In the genomic region with DNA sequence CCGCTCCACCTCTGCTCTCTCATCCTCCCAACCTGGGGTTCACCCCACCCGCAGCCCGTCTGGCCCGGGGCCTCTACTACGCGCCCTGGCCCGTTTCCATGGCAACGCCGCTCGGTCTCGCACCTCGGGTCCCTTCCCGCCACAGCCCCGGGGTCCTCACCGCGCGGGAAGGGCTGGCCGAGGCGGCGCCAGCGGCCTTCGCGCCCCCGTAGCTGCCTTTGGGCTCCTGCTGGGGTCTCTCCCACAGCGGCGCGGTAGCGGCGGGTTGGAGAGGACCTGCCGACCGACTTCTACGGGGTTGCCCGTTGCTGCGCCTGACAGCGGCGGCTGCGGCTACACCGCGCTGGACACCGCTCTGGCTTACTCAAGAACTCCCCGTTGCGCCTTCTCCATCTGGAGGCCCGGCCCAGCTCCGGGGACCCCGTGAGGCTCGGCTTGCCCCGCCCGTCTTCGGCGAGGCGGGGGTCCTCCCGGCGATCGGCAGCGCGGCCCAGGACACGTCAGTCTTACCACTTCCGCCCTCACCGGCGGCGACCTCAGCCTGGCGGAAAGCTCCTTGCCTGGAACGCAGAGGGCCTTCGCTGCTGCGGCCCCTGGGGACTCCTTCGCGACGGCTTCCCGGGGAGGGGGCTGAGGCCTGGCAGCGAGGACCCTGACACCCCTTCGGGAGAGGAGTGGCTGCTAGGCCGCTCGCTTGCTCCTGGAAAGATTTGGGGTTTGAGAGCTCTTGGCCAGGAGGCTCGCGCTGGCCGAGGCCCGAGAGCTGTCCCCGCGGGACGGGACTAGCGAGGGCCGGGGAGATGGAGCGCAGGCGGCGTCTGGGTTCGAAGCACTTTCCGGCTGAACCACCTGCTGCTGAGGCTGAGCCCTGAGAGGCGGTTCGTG, we compare ENCODE assay signal across 1 cellular context.
TF ChIP-seq lines count a peak whose summit lies in the region.

Gene TM9SF1 (minus strand): TSS at position 256 of the 885 bp plus-strand sequence. CDS start 422 bp downstream, outside the sequence.

TF ChIP-seq in HepG2, 621 proteins besides CTCF, POLR2A, EP300 and RAD21 (continued from another document and continues in another):
- TF ChIP-seq, protein P1, sequence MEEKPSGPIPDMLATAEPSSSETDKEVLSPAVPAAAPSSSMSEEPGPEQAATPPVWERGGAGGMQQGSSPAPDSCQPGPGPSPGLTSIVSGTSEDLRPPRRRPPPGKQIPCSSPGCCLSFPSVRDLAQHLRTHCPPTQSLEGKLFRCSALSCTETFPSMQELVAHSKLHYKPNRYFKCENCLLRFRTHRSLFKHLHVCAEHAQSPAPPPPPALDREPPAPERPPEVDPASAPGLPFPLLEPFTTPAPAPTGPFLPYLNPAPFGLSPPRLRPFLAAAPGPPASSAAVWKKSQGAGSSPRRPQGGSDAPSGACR (CRISPR knock-in tag; IDR thresholded peaks at IDR 0.05): peak; percentile 95
- peak; percentile 85 for TF ChIP-seq MIXL1 (CRISPR knock-in tag; IDR thresholded peaks at IDR 0.05)
- peak; percentile 100 for TF ChIP-seq ELF4 (CRISPR knock-in tag; IDR thresholded peaks at IDR 0.05; ENCODE audit: borderline replicate concordance)
- peak; percentile 91 for TF ChIP-seq ZNF83 (CRISPR knock-in tag; IDR thresholded peaks at IDR 0.05; ENCODE audit: borderline replicate concordance)
- peak; percentile 96 for TF ChIP-seq ZNF232 (CRISPR knock-in tag; IDR thresholded peaks at IDR 0.05; ENCODE audit: borderline replicate concordance)
- TF ChIP-seq ZNF879 (CRISPR knock-in tag; IDR thresholded peaks at IDR 0.05): peak; percentile 99
- TF ChIP-seq NPAS2 (CRISPR knock-in tag; IDR thresholded peaks at IDR 0.05; ENCODE audit: borderline replicate concordance): 0 out of 2 replicates have a peak, but pooled peaks have one; percentile 37
- no peak for TF ChIP-seq SOX6 (IDR thresholded peaks at IDR 0.05)
- peak; percentile 80 for TF ChIP-seq SOX6 (CRISPR knock-in tag; IDR thresholded peaks at IDR 0.05)
- TF ChIP-seq HOXA3 (CRISPR knock-in tag; IDR thresholded peaks at IDR 0.05): peak; percentile 98
- peak; percentile 99 for TF ChIP-seq TMF1 (CRISPR knock-in tag; IDR thresholded peaks at IDR 0.05; ENCODE audit: low read depth)
- no peak; the same call in 1 of the 2 replicates for TF ChIP-seq ZBTB33 (CRISPR knock-in tag; IDR thresholded peaks at IDR 0.05)
- no peak for TF ChIP-seq MBD4 (IDR thresholded peaks at IDR 0.05; ENCODE audit: borderline replicate concordance, low read length)
- TF ChIP-seq ATF7-NPFF (CRISPR knock-in tag; IDR thresholded peaks at IDR 0.05; ENCODE audit: low read depth): peak; percentile 98
- no peak; the same call in 1 of the 2 replicates for TF ChIP-seq FIP1L1 (IDR thresholded peaks at IDR 0.05; ENCODE audit: borderline replicate concordance, insufficient read depth, low read depth, low read length)
- TF ChIP-seq ZNF362 (CRISPR knock-in tag; IDR thresholded peaks at IDR 0.05; ENCODE audit: borderline replicate concordance): peak; percentile 85
- peak; percentile 100 for TF ChIP-seq SAP130 (CRISPR knock-in tag; IDR thresholded peaks at IDR 0.05; ENCODE audit: low read depth)
- TF ChIP-seq ZBTB7A (CRISPR knock-in tag; IDR thresholded peaks at IDR 0.05): peak; percentile 95
- no peak for TF ChIP-seq CSRNP2 (CRISPR knock-in tag; conservative IDR thresholded peaks at IDR 0.05; ENCODE audit: low read depth)
- peak; percentile 97 for TF ChIP-seq ZNF44 (CRISPR knock-in tag; IDR thresholded peaks at IDR 0.05)
- peak; percentile 97; the same call in 1 of the 2 replicates for TF ChIP-seq SMYD3 (CRISPR knock-in tag; IDR thresholded peaks at IDR 0.05)
- TF ChIP-seq, protein P2, sequence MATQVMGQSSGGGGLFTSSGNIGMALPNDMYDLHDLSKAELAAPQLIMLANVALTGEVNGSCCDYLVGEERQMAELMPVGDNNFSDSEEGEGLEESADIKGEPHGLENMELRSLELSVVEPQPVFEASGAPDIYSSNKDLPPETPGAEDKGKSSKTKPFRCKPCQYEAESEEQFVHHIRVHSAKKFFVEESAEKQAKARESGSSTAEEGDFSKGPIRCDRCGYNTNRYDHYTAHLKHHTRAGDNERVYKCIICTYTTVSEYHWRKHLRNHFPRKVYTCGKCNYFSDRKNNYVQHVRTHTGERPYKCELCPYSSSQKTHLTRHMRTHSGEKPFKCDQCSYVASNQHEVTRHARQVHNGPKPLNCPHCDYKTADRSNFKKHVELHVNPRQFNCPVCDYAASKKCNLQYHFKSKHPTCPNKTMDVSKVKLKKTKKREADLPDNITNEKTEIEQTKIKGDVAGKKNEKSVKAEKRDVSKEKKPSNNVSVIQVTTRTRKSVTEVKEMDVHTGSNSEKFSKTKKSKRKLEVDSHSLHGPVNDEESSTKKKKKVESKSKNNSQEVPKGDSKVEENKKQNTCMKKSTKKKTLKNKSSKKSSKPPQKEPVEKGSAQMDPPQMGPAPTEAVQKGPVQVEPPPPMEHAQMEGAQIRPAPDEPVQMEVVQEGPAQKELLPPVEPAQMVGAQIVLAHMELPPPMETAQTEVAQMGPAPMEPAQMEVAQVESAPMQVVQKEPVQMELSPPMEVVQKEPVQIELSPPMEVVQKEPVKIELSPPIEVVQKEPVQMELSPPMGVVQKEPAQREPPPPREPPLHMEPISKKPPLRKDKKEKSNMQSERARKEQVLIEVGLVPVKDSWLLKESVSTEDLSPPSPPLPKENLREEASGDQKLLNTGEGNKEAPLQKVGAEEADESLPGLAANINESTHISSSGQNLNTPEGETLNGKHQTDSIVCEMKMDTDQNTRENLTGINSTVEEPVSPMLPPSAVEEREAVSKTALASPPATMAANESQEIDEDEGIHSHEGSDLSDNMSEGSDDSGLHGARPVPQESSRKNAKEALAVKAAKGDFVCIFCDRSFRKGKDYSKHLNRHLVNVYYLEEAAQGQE (IDR thresholded peaks at IDR 0.05; ENCODE audit: borderline replicate concordance in 1 of 2, low read depth in 1 of 2, low read length in 2 of 2): no peak; a peak in 2 of 4 replicates
- peak; percentile 98 for TF ChIP-seq MXD1 (CRISPR knock-in tag; IDR thresholded peaks at IDR 0.05)
- no peak for TF ChIP-seq RBM22 (optimal IDR thresholded peaks at IDR 0.05; ENCODE audit: low read length)
- TF ChIP-seq, protein P3, sequence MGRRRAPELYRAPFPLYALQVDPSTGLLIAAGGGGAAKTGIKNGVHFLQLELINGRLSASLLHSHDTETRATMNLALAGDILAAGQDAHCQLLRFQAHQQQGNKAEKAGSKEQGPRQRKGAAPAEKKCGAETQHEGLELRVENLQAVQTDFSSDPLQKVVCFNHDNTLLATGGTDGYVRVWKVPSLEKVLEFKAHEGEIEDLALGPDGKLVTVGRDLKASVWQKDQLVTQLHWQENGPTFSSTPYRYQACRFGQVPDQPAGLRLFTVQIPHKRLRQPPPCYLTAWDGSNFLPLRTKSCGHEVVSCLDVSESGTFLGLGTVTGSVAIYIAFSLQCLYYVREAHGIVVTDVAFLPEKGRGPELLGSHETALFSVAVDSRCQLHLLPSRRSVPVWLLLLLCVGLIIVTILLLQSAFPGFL (CRISPR knock-in tag; IDR thresholded peaks at IDR 0.05): peak; percentile 97
- peak; percentile 100 for TF ChIP-seq ZMAT3 (CRISPR knock-in tag; conservative IDR thresholded peaks at IDR 0.05)
- TF ChIP-seq GABPB1 (CRISPR knock-in tag; IDR thresholded peaks at IDR 0.05): peak; percentile 99
- TF ChIP-seq ZNF296 (CRISPR knock-in tag; conservative IDR thresholded peaks at IDR 0.05): no peak
- TF ChIP-seq ZNF253 (CRISPR knock-in tag; IDR thresholded peaks at IDR 0.05; ENCODE audit: borderline replicate concordance): peak; percentile 93
- TF ChIP-seq ZFP82 (CRISPR knock-in tag; IDR thresholded peaks at IDR 0.05; ENCODE audit: borderline replicate concordance): no peak
- peak; percentile 97; the same call in 1 of the 2 replicates for TF ChIP-seq AKAP8 (CRISPR knock-in tag; IDR thresholded peaks at IDR 0.05)
- TF ChIP-seq, protein P4, sequence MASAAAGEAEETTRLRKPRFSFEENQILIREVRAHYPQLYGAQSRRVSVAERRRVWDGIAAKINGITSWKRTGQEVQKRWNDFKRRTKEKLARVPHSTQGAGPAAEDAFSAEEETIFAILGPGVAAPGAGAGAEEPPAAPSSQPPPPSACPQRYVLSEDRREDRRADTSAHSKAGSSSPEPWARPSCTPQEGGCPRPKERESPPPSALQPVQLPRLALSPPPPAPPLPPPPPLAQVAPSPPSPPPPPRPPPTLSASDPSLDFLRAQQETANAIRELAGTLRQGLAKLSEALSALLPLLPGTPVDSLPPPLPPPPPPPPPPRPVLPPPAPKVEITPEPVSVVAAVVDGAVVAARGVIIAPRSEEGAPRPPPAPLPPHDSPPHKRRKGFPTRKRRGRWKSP (CRISPR knock-in tag; IDR thresholded peaks at IDR 0.05): no peak
- peak; percentile 94; the same call in 1 of the 2 replicates for TF ChIP-seq ZNF251 (CRISPR knock-in tag; IDR thresholded peaks at IDR 0.05)
- TF ChIP-seq ISX (CRISPR knock-in tag; conservative IDR thresholded peaks at IDR 0.05): peak; percentile 96
- TF ChIP-seq JUN (CRISPR knock-in tag; IDR thresholded peaks at IDR 0.05): peak; percentile 83
- TF ChIP-seq ERF (CRISPR knock-in tag; IDR thresholded peaks at IDR 0.05): peak; percentile 99
- peak; percentile 45 for TF ChIP-seq GPN1 (CRISPR knock-in tag; IDR thresholded peaks at IDR 0.05; ENCODE audit: borderline replicate concordance)
- TF ChIP-seq ZBTB42 (CRISPR knock-in tag; IDR thresholded peaks at IDR 0.05): peak; percentile 97
- TF ChIP-seq, protein P5, sequence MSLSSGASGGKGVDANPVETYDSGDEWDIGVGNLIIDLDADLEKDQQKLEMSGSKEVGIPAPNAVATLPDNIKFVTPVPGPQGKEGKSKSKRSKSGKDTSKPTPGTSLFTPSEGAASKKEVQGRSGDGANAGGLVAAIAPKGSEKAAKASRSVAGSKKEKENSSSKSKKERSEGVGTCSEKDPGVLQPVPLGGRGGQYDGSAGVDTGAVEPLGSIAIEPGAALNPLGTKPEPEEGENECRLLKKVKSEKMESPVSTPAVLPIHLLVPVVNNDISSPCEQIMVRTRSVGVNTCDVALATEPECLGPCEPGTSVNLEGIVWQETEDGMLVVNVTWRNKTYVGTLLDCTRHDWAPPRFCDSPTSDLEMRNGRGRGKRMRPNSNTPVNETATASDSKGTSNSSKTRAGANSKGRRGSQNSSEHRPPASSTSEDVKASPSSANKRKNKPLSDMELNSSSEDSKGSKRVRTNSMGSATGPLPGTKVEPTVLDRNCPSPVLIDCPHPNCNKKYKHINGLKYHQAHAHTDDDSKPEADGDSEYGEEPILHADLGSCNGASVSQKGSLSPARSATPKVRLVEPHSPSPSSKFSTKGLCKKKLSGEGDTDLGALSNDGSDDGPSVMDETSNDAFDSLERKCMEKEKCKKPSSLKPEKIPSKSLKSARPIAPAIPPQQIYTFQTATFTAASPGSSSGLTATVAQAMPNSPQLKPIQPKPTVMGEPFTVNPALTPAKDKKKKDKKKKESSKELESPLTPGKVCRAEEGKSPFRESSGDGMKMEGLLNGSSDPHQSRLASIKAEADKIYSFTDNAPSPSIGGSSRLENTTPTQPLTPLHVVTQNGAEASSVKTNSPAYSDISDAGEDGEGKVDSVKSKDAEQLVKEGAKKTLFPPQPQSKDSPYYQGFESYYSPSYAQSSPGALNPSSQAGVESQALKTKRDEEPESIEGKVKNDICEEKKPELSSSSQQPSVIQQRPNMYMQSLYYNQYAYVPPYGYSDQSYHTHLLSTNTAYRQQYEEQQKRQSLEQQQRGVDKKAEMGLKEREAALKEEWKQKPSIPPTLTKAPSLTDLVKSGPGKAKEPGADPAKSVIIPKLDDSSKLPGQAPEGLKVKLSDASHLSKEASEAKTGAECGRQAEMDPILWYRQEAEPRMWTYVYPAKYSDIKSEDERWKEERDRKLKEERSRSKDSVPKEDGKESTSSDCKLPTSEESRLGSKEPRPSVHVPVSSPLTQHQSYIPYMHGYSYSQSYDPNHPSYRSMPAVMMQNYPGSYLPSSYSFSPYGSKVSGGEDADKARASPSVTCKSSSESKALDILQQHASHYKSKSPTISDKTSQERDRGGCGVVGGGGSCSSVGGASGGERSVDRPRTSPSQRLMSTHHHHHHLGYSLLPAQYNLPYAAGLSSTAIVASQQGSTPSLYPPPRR (CRISPR knock-in tag; IDR thresholded peaks at IDR 0.05; ENCODE audit: borderline replicate concordance): peak; percentile 83
- peak; percentile 95 for TF ChIP-seq MEF2D (CRISPR knock-in tag; IDR thresholded peaks at IDR 0.05)
- TF ChIP-seq ZNF552 (CRISPR knock-in tag; IDR thresholded peaks at IDR 0.05; ENCODE audit: borderline replicate concordance): peak; percentile 98
- peak; percentile 99 for TF ChIP-seq REPIN1 (CRISPR knock-in tag; IDR thresholded peaks at IDR 0.05; ENCODE audit: borderline replicate concordance, low read depth)
